ENCODE assay signal across 1 cellular context in genomic region chr2:67394734-67395133, GRCh38.
TF ChIP-seq lines count a peak whose summit lies in the region.

No MANE protein-coding gene starts in this region.

TF ChIP-seq in WTC11, 78 proteins besides CTCF, POLR2A, EP300 and RAD21 (continued from another document):
- TF ChIP-seq PRDM15 (CRISPR knock-in tag; IDR thresholded peaks at IDR 0.05) (no peak), FOXK1 (CRISPR knock-in tag; IDR thresholded peaks at IDR 0.05) (no peak), GTF2I (CRISPR knock-in tag; conservative IDR thresholded peaks at IDR 0.05) (no peak), ATF2 (CRISPR knock-in tag; IDR thresholded peaks at IDR 0.05; ENCODE audit: borderline replicate concordance, low read depth) (no peak)
- TF ChIP-seq, protein P1, sequence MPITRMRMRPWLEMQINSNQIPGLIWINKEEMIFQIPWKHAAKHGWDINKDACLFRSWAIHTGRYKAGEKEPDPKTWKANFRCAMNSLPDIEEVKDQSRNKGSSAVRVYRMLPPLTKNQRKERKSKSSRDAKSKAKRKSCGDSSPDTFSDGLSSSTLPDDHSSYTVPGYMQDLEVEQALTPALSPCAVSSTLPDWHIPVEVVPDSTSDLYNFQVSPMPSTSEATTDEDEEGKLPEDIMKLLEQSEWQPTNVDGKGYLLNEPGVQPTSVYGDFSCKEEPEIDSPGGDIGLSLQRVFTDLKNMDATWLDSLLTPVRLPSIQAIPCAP (CRISPR knock-in tag; IDR thresholded peaks at IDR 0.05): no peak
